In genomic region chr2:197258580-197258979, GRCh38 we compare ENCODE assay signal across 12 cellular contexts. TPM values are rescaled to one million over a fixed set of nuclear protein-coding genes. Genes with fewer than 3 reads are reported as not detected.
A peak's percentile ranks its signal among the peaks of the same experiment; 100 is the strongest.
DNase-seq lines count a peak whose midpoint lies in the region; ATAC-seq, FAIRE-seq and TF ChIP-seq lines count a peak whose summit lies in the region.
"Had no signal": no experiment of that assay in that cellular context is flagged by ENCODE, and none has a peak within 500 bp of the region (broad histone marks: within the 10 kb centered on the region; RNA-seq: fewer than 3 reads in every experiment).

No MANE protein-coding gene starts in this region.

- ATAC-seq in activated CD4-positive, CD25-positive, alpha-beta regulatory T cell treated with anti-CD3 and anti-CD28 coated beads, Interleukin-2, amount 50 U/mL, for 24 hours = peak; percentile 57 to 58
- ATAC-seq in HG02588 (IDR thresholded peaks at IDR 0.05; ENCODE audit: unreplicated experiment) = no peak
- ATAC-seq in HG03432 (IDR thresholded peaks at IDR 0.05; ENCODE audit: unreplicated experiment) = no peak
- ATAC-seq: left cardiac atrium had no signal

- TF ChIP-seq CTCF in astrocyte (IDR thresholded peaks at IDR 0.05; ENCODE audit: insufficient read depth, low read depth, low read length) = no peak
- TF ChIP-seq CTCF in smooth muscle cell (IDR thresholded peaks at IDR 0.05; ENCODE audit: borderline replicate concordance, insufficient read depth, poor library complexity, severe bottlenecking) = no peak

- H3K4me2 ChIP-seq in astrocyte (ENCODE audit: low read length) (no peak overlapping the region), smooth muscle cell (peak overlapping the region; percentile 18)

- peaks cover 7% of the 10 kb centered on the region for H3K4me1 ChIP-seq in astrocyte (ENCODE audit: insufficient read depth, low read length)
- H3K4me1 ChIP-seq in smooth muscle cell (ENCODE audit: low read depth) = peaks cover 16% of the 10 kb centered on the region

- no peaks in the 10 kb centered on the region for H3K79me2 ChIP-seq in astrocyte (ENCODE audit: insufficient read depth, low read length)
- no peaks in the 10 kb centered on the region for H3K79me2 ChIP-seq in smooth muscle cell (ENCODE audit: low read depth)

- no peaks in the 10 kb centered on the region for H3K27me3 ChIP-seq in astrocyte (ENCODE audit: insufficient read depth, low read length)
- no peaks in the 10 kb centered on the region for H3K27me3 ChIP-seq in smooth muscle cell (ENCODE audit: low read depth)

- H3K27ac ChIP-seq in astrocyte (ENCODE audit: low read depth, low read length) (no peak overlapping the region), smooth muscle cell (ENCODE audit: low read depth) (no peak overlapping the region)

- H4K20me1 ChIP-seq in astrocyte (ENCODE audit: insufficient read depth, low read length) = no peaks in the 10 kb centered on the region
- no peaks in the 10 kb centered on the region for H4K20me1 ChIP-seq in smooth muscle cell (ENCODE audit: low read depth)

- no peak overlapping the region for H3K4me3 ChIP-seq in astrocyte (ENCODE audit: insufficient read depth, low read depth, low read length)
- no peak overlapping the region for H3K4me3 ChIP-seq in smooth muscle cell

- no peaks in the 10 kb centered on the region for H3K27me3 Mint-ChIP-seq in astrocyte (ENCODE audit: low read depth, unreplicated experiment)

- no peaks in the 10 kb centered on the region for H3F3A ChIP-seq in smooth muscle cell (ENCODE audit: low read depth)

- H3K9ac ChIP-seq in astrocyte (ENCODE audit: low read length) = no peak overlapping the region
- H3K9ac ChIP-seq in smooth muscle cell (ENCODE audit: low read depth) = no peak overlapping the region

- H2AFZ ChIP-seq in astrocyte (ENCODE audit: low read depth, low read length) (no peak overlapping the region), smooth muscle cell (ENCODE audit: low read depth) (no peak overlapping the region)

- 48% methylated on average over 2 of the region's 2 CpGs for WGBS in smooth muscle cell (ENCODE audit: low lambda C conversion rate)

- H3K9me3 ChIP-seq in astrocyte (ENCODE audit: insufficient read depth, low read depth, low read length) (no peaks in the 10 kb centered on the region), smooth muscle cell (replicated peaks; ENCODE audit: low read depth) (no peaks in the 10 kb centered on the region)

- H3K9me3 Mint-ChIP-seq in astrocyte (ENCODE audit: unreplicated experiment) = no peaks in the 10 kb centered on the region

- H3K4me3 Mint-ChIP-seq in astrocyte (ENCODE audit: unreplicated experiment) = no peak overlapping the region

- no peak overlapping the region for H3K27ac Mint-ChIP-seq in astrocyte (ENCODE audit: unreplicated experiment)

- H3K36me3 Mint-ChIP-seq in astrocyte (ENCODE audit: low read depth, unreplicated experiment) = no peaks in the 10 kb centered on the region

- FAIRE-seq in astrocyte (lab: Jason Lieb, UNC) = peak; percentile 34
- FAIRE-seq: endothelial cell of umbilical vein had no signal

- H3K4me1 Mint-ChIP-seq in astrocyte (ENCODE audit: low read depth, unreplicated experiment) = peaks cover 7% of the 10 kb centered on the region

- no peaks in the 10 kb centered on the region for H3K36me3 ChIP-seq in astrocyte (ENCODE audit: insufficient read depth, low read length)
- H3K36me3 ChIP-seq in smooth muscle cell (ENCODE audit: low read depth) = no peaks in the 10 kb centered on the region

- no peak for DNase-seq in activated CD4-positive, CD25-positive, alpha-beta regulatory T cell (lab: John Stamatoyannopoulos, UW)
- DNase-seq in NCI-H226 (peak; percentile 15), astrocyte (ENCODE audit: low read depth) (peak; percentile 60), smooth muscle cell (lab: John Stamatoyannopoulos, UW; ENCODE audit: unreplicated experiment) (no peak)
- no peak for DNase-seq in activated effector memory CD4-positive, alpha-beta T cell treated with Interleukin-2 at 50 U/mL for 16 hours
- DNase-seq: left cardiac atrium, NCI-H2171, SW 1271 had no signal

RNA-seq across cellular contexts. Expression of gene ANKRD44, which starts 52.0 kb away (rescaled TPM):
- total RNA-seq in astrocyte (7.2 and 7.8 TPM in 2 replicates), smooth muscle cell (5.5 and 6.0 TPM in 2 replicates)
- polyA plus RNA-seq in smooth muscle cell = 2.4 and 3.6 TPM in 2 replicates

Comparison
In these comparisons a context has a peak if more than half of its experiments do, and no peak if none do; other contexts are left out.
1. ATAC-seq: peak in activated CD4-positive, CD25-positive, alpha-beta regulatory T cell treated with anti-CD3 and anti-CD28 coated beads, Interleukin-2, amount 50 U/mL, for 24 hours (2 of 2); none in HG02588 (single experiment) and HG03432 (single experiment).
2. DNase-seq: peak in NCI-H226 (single experiment) and astrocyte (single experiment); none in activated CD4-positive, CD25-positive, alpha-beta regulatory T cell (0 of 4), smooth muscle cell (single experiment) and activated effector memory CD4-positive, alpha-beta T cell treated with Interleukin-2 at 50 U/mL for 16 hours (single experiment).